In genomic region chr13:33806470-33807248, GRCh38 we compare ENCODE assay signal across 18 cellular contexts. TPM values are rescaled to one million over a fixed set of nuclear protein-coding genes. Genes with fewer than 3 reads are reported as not detected.
DNase-seq lines count a peak whose midpoint lies in the region; ATAC-seq and TF ChIP-seq lines count a peak whose summit lies in the region.
"Had no signal": no experiment of that assay in that cellular context is flagged by ENCODE, and none has a peak within 500 bp of the region (broad histone marks: within the 10 kb centered on the region; RNA-seq: fewer than 3 reads in every experiment).

No MANE protein-coding gene starts in this region.

- intact Hi-C loops in colonic mucosa (cut with DNase I), result no loop called here

- peaks cover 3% of the 10 kb centered on the region; the same call in 1 of the 2 replicates for H3K9me3 ChIP-seq in OCI-LY1 (ENCODE audit: low read length)
- no peaks in the 10 kb centered on the region for H3K9me3 ChIP-seq in colonic mucosa
- H3K9me3 ChIP-seq: BLaER1 had no signal

- H3K4me3 ChIP-seq in OCI-LY1 (ENCODE audit: low read depth, low read length, poor library complexity, severe bottlenecking) (peak overlapping the region; percentile 38), mesendoderm (ENCODE audit: low read length) (no peak overlapping the region), colonic mucosa (no peak overlapping the region)
- H3K4me3 ChIP-seq: BLaER1, K562 had no signal

- 0 out of 2 replicates have a peak, but pooled peaks cover 9% of the 10 kb centered on the region for H3K36me3 ChIP-seq in OCI-LY1 (ENCODE audit: insufficient read depth, low read length)
- H3K36me3 ChIP-seq in mesendoderm (ENCODE audit: control insufficient read depth, insufficient read depth, low read length), result no peaks in the 10 kb centered on the region
- no peaks in the 10 kb centered on the region for H3K36me3 ChIP-seq in colonic mucosa
- H3K36me3 ChIP-seq: BLaER1 had no signal

- H3K27ac Mint-ChIP-seq in naive thymus-derived CD8-positive, alpha-beta T cell, result no peak overlapping the region
- H3K27ac Mint-ChIP-seq: H9; T-helper 2 cell treated with Interferon-gamma antibody and Interleukin-4, amounts not matched to agents 5 μg/mL and 100 μg/mL, for 36 hours had no signal

- H3K36me3 Mint-ChIP-seq in naive thymus-derived CD8-positive, alpha-beta T cell, result no peaks in the 10 kb centered on the region

- H3K79me2 ChIP-seq in OCI-LY1 (ENCODE audit: insufficient read depth, low read length) (no peaks in the 10 kb centered on the region), mesendoderm (ENCODE audit: control insufficient read depth, insufficient read depth, low read length) (no peaks in the 10 kb centered on the region)

- WGBS in mesendoderm (ENCODE audit: extremely low coverage, insufficient coverage, low lambda C conversion rate), result no CpG with 5 or more reads among the region's 8 CpGs

- peak overlapping the region; percentile 30 for H2BK5ac ChIP-seq in mesendoderm (ENCODE audit: low read length)

- no peak overlapping the region for H4K8ac ChIP-seq in mesendoderm (ENCODE audit: low read depth, low read length)

- H2AFZ ChIP-seq in OCI-LY1 (ENCODE audit: low read length), result no peak overlapping the region

- H3K9ac ChIP-seq in OCI-LY1 (ENCODE audit: low read length), result peak overlapping the region; percentile 53
- no peak overlapping the region for H3K9ac ChIP-seq in mesendoderm (ENCODE audit: low read length)
- H3K9ac ChIP-seq in colonic mucosa (ENCODE audit: low read depth in 2 of 2, low read length in 2 of 2), result no peak overlapping the region
- H3K9ac ChIP-seq: BLaER1 had no signal

- H3K4me1 Mint-ChIP-seq in naive thymus-derived CD8-positive, alpha-beta T cell, result peaks cover 0 to 3% (median 0%) of the 10 kb centered on the region in 4 donors
- H3K4me1 Mint-ChIP-seq: H9 had no signal

- peak overlapping the region; percentile 93 for H3K27ac ChIP-seq in OCI-LY1 (ENCODE audit: low read depth, low read length, poor library complexity, severe bottlenecking)
- H3K27ac ChIP-seq in mesendoderm (ENCODE audit: low read depth, low read length), result peak overlapping the region; percentile 45
- no peak overlapping the region for H3K27ac ChIP-seq in colonic mucosa
- H3K27ac ChIP-seq: BLaER1 had no signal

- POLR2A ChIA-PET in naive thymus-derived CD8-positive, alpha-beta T cell (lab: Charles Lee), result no interaction called here

- H3K79me1 ChIP-seq in mesendoderm (ENCODE audit: low read length), result no peaks in the 10 kb centered on the region

- H3K4me3 Mint-ChIP-seq in naive thymus-derived CD8-positive, alpha-beta T cell, result no peak overlapping the region
- H3K4me3 Mint-ChIP-seq: H9; T-helper 2 cell treated with Interferon-gamma antibody and Interleukin-4, amounts not matched to agents 5 μg/mL and 100 μg/mL, for 36 hours had no signal

- peak; percentile 81 for ATAC-seq in GM18867 (IDR thresholded peaks at IDR 0.05; ENCODE audit: unreplicated experiment)
- ATAC-seq in HG02981 (IDR thresholded peaks at IDR 0.05; ENCODE audit: unreplicated experiment), result peak; percentile 47
- no peak for ATAC-seq in GM18517 (IDR thresholded peaks at IDR 0.05; ENCODE audit: unreplicated experiment)
- no peak for ATAC-seq in GM21381 (IDR thresholded peaks at IDR 0.05; ENCODE audit: unreplicated experiment)
- no peak for ATAC-seq in naive thymus-derived CD8-positive, alpha-beta T cell
- ATAC-seq: K562 had no signal

- no peaks in the 10 kb centered on the region for H3F3A ChIP-seq in OCI-LY1 (ENCODE audit: insufficient read depth, low read length)

- H3K27me3 Mint-ChIP-seq in naive thymus-derived CD8-positive, alpha-beta T cell, result peaks cover 3 to 25% (median 11%) of the 10 kb centered on the region in 5 donors

- H3K4me2 ChIP-seq in OCI-LY1 (ENCODE audit: low read length), result peak overlapping the region; percentile 77
- H3K4me2 ChIP-seq in mesendoderm (ENCODE audit: low read length), result no peak overlapping the region
- H3K4me2 ChIP-seq: BLaER1 had no signal

- H3K4me1 ChIP-seq in OCI-LY1 (ENCODE audit: insufficient read depth, low read length, severe bottlenecking) (peaks cover 40% of the 10 kb centered on the region), mesendoderm (ENCODE audit: control insufficient read depth, low read depth, low read length) (peaks cover 1% of the 10 kb centered on the region), colonic mucosa (no peaks in the 10 kb centered on the region)

- no peaks in the 10 kb centered on the region for H3K9me3 Mint-ChIP-seq in naive thymus-derived CD8-positive, alpha-beta T cell
- H3K9me3 Mint-ChIP-seq: H9; T-helper 2 cell treated with Interferon-gamma antibody and Interleukin-4, amounts not matched to agents 5 μg/mL and 100 μg/mL, for 36 hours had no signal

- H3K27me3 ChIP-seq in OCI-LY1 (ENCODE audit: insufficient read depth, low read length), result no peaks in the 10 kb centered on the region
- no peaks in the 10 kb centered on the region for H3K27me3 ChIP-seq in mesendoderm (ENCODE audit: insufficient read depth, low read length, poor library complexity)
- H3K27me3 ChIP-seq in colonic mucosa, result peaks cover 3% of the 10 kb centered on the region
- H3K27me3 ChIP-seq: BLaER1 had no signal

- no peak overlapping the region for H4K5ac ChIP-seq in mesendoderm (ENCODE audit: low read length)

- H3K9me2 ChIP-seq in OCI-LY1 (ENCODE audit: low read depth, low read length), result no peaks in the 10 kb centered on the region

- no peak overlapping the region for H2BK15ac ChIP-seq in mesendoderm (replicated peaks; ENCODE audit: low read depth)

- DNase-seq in mesendoderm (no peak), colonic mucosa (no peak)
- DNase-seq in naive thymus-derived CD8-positive, alpha-beta T cell, result no peak
- DNase-seq: DMS 273 treated with DMSO at 0.1 percent for 48 hours, H9, NCI-H1092, NCI-H187 treated with DMSO at 0.1 percent for 48 hours, NCI-H2171 treated with DMSO at 0.1 percent for 48 hours, NCI-H510A, SW 1271 had no signal

- H3K56ac ChIP-seq in mesendoderm (ENCODE audit: low read length), result no peak overlapping the region

- H2AK5ac ChIP-seq in mesendoderm (ENCODE audit: low read length), result no peak overlapping the region

- H3K23ac ChIP-seq in mesendoderm (ENCODE audit: low read length), result no peak overlapping the region

- TF ChIP-seq CTCF in OCI-LY1 (IDR thresholded peaks at IDR 0.05; ENCODE audit: low read length), result no peak
- no peak for TF ChIP-seq CTCF in colonic mucosa (IDR thresholded peaks at IDR 0.05)

- H3K4ac ChIP-seq in mesendoderm (ENCODE audit: low read depth, low read length), result no peak overlapping the region

- H3K18ac ChIP-seq in mesendoderm (ENCODE audit: low read length), result no peak overlapping the region

- peak overlapping the region; percentile 67 for H2BK120ac ChIP-seq in mesendoderm (ENCODE audit: low read depth, low read length)

- H4K20me1 ChIP-seq in OCI-LY1 (ENCODE audit: insufficient read depth, low read length), result no peaks in the 10 kb centered on the region
- H4K20me1 ChIP-seq: BLaER1 had no signal

RNA-seq across cellular contexts. Expression of gene RFC3, which starts 11.3 kb away (rescaled TPM):
- polyA plus RNA-seq in mesendoderm (2013, experiment 1 of 2), result 55.8 TPM
- 55.6 TPM for polyA plus RNA-seq in mesendoderm (2013, experiment 2 of 2)
- 10 to 100 TPM in 1 of 2 donors, 1 to 10 TPM in 1; 5.9 to 21.6 TPM for total RNA-seq in colonic mucosa
- total RNA-seq in naive thymus-derived CD8-positive, alpha-beta T cell, result 1 to 10 TPM; 5.4 to 6.8 TPM
- polyA plus RNA-seq in naive thymus-derived CD8-positive, alpha-beta T cell, result 1 to 10 TPM; 4.3 to 5.0 (median 4.4) TPM

Comparison
In these comparisons a context has a peak if more than half of its experiments do, and no peak if none do; other contexts are left out.
1. ATAC-seq: peak in GM18867 (single experiment) and HG02981 (single experiment); none in GM18517 (single experiment), GM21381 (single experiment) and naive thymus-derived CD8-positive, alpha-beta T cell (0 of 2).